Comparison of ENCODE assay signal across 24 cellular contexts in genomic region chr18:3122851-3123250, GRCh38.
"Had no signal": no experiment of that assay in that cellular context is flagged by ENCODE, and none has a peak within 500 bp of the region (broad histone marks: within the 10 kb centered on the region; RNA-seq: fewer than 3 reads in every experiment).

No MANE protein-coding gene starts in this region.

- H3K9me3 Mint-ChIP-seq: dendritic cell treated with granulocyte-macrophage colony-stimulating factor and Interleukin-4, amounts not matched to agents 40 ng/mL and 50 ng/mL, for 4 days; effector memory CD8-positive, alpha-beta T cell had no signal

- H3K27ac Mint-ChIP-seq: dendritic cell treated with granulocyte-macrophage colony-stimulating factor and Interleukin-4, amounts not matched to agents 40 ng/mL and 50 ng/mL, for 4 days; effector memory CD8-positive, alpha-beta T cell; endodermal cell had no signal

- H3K4me1 ChIP-seq: colonic mucosa, esophagus muscularis mucosa, foreskin keratinocyte, gastroesophageal sphincter had no signal

- H3K27ac ChIP-seq: colonic mucosa, coronary artery, dorsolateral prefrontal cortex, epithelial cell of prostate, esophagus muscularis mucosa, esophagus squamous epithelium, foreskin keratinocyte, gastroesophageal sphincter, heart left ventricle, heart right ventricle had no signal

- H3K27me3 Mint-ChIP-seq: dendritic cell treated with granulocyte-macrophage colony-stimulating factor and Interleukin-4, amounts not matched to agents 40 ng/mL and 50 ng/mL, for 4 days had no signal

- H3K4me3 Mint-ChIP-seq: dendritic cell treated with granulocyte-macrophage colony-stimulating factor and Interleukin-4, amounts not matched to agents 40 ng/mL and 50 ng/mL, for 4 days; effector memory CD8-positive, alpha-beta T cell; endodermal cell had no signal

- ATAC-seq: effector memory CD8-positive, alpha-beta T cell; esophagus mucosa; foreskin keratinocyte; gastroesophageal sphincter; heart left ventricle; heart right ventricle had no signal

- DNase-seq: colonic mucosa; cortex of kidney; dermis blood vessel endothelial cell; dorsolateral prefrontal cortex; effector CD4-positive, alpha-beta T cell; effector CD8-positive, alpha-beta T cell; effector memory CD4-positive, alpha-beta T cell; effector memory CD8-positive, alpha-beta T cell; endodermal cell; erythroblast; esophagus squamous epithelium; foreskin fibroblast; foreskin keratinocyte; foreskin melanocyte; glutamatergic neuron; head of caudate nucleus; heart left ventricle; heart right ventricle had no signal

- H3K27me3 ChIP-seq: colonic mucosa, dorsolateral prefrontal cortex, esophagus muscularis mucosa, esophagus squamous epithelium, foreskin keratinocyte, gastroesophageal sphincter, heart left ventricle, heart right ventricle had no signal

- H3K4me3 ChIP-seq: colonic mucosa, coronary artery, dorsolateral prefrontal cortex, esophagus muscularis mucosa, esophagus squamous epithelium, gastroesophageal sphincter, heart left ventricle, heart right ventricle had no signal

- H3K9me3 ChIP-seq: colonic mucosa, esophagus muscularis mucosa, esophagus squamous epithelium, gastroesophageal sphincter, heart left ventricle, heart right ventricle had no signal

- H3K36me3 ChIP-seq: colonic mucosa, esophagus squamous epithelium had no signal
